Comparison of ENCODE assay signal across 9 cellular contexts in the genomic region with DNA sequence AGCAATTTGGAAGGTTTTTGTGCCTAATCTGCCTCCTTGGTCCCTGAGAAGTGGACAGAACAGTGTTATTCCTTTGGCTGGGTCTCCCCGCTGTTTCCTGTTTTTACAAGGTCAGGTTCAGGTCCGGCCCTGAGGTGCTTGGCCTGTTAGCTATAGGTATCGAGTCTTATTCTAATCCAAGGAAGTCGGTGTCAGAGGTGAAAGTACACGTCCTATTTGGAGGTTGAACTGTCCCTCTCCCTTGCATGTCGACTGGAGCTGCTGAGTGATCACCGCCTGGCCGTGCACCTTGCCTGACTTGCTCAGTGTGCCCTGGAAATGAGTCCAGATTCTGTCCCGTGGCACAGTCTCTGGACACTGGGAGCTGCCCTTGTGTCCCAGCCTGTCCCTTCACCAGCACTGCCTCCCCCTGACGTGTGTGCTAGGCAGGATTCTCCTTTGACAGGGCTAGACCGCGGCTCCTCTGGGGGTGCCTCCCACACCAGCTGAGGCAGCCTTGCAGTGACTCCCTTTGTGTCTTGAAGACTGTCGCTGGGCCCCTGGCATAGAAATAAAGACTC.
A peak's percentile ranks its signal among the peaks of the same experiment; 100 is the strongest.
DNase-seq lines count a peak whose midpoint lies in the region; ATAC-seq and TF ChIP-seq lines count a peak whose summit lies in the region.
"Had no signal": no experiment of that assay in that cellular context is flagged by ENCODE, and none has a peak within 500 bp of the region (broad histone marks: within the 10 kb centered on the region; RNA-seq: fewer than 3 reads in every experiment).

No MANE protein-coding gene starts in this region.

- peak; percentile 46 for DNase-seq in GM23338 (ENCODE audit: low spot score)
- no peak for DNase-seq in WTC11 (ENCODE audit: low spot score)
- peak; percentile 79 for DNase-seq in right atrium auricular region (ENCODE audit: low spot score)
- DNase-seq in retina = peak; percentile 72
- no peak for DNase-seq in NCI-H748 treated with DMSO at 0.1 percent for 48 hours (lab: John Stamatoyannopoulos, UW)

- TF ChIP-seq CTCF in GM23338 (conservative IDR thresholded peaks at IDR 0.05; ENCODE audit: low read depth in 2 of 2) = no peak
- no peak for TF ChIP-seq CTCF in WTC11 (IDR thresholded peaks at IDR 0.05)
- no peak for TF ChIP-seq CTCF in right atrium auricular region (IDR thresholded peaks at IDR 0.05)

- H4K20me1 ChIP-seq in GM23338 (replicated peaks; ENCODE audit: insufficient read depth) = peaks cover 47% of the 10 kb centered on the region; the same call in 1 of the 2 replicates

- peak overlapping the region; percentile 6; the same call in 1 of the 2 replicates for H3K27ac Mint-ChIP-seq in GM23338
- peak overlapping the region; percentile 95 for H3K27ac Mint-ChIP-seq in WTC11

- H3K4me3 ChIP-seq in GM23338 (no peak overlapping the region), right atrium auricular region (no peak overlapping the region)
- H3K4me3 ChIP-seq: GM12878 had no signal

- no peaks in the 10 kb centered on the region for H3K27me3 Mint-ChIP-seq in GM23338 (ENCODE audit: insufficient read depth, low read depth, poor library complexity)
- no peaks in the 10 kb centered on the region for H3K27me3 Mint-ChIP-seq in WTC11 (ENCODE audit: low read depth)

- no peaks in the 10 kb centered on the region for H3K9me2 ChIP-seq in GM23338 (ENCODE audit: insufficient read depth)

- H3F3A ChIP-seq in GM23338 (replicated peaks; ENCODE audit: low read depth) = peaks cover 7% of the 10 kb centered on the region; the same call in 1 of the 2 replicates

- H3K4me3 Mint-ChIP-seq in GM23338 (no peak overlapping the region; the same call in 2 of the 3 replicates), WTC11 (no peak overlapping the region)

- POLR2A ChIA-PET in WTC11 (lab: Charles Lee) = no interaction called here

- H3K4me1 Mint-ChIP-seq in GM23338 = peaks cover 64% of the 10 kb centered on the region
- H3K4me1 Mint-ChIP-seq in WTC11 = peaks cover 71% of the 10 kb centered on the region

- peaks cover 58% of the 10 kb centered on the region for H3K4me1 ChIP-seq in GM23338 (ENCODE audit: insufficient read depth)
- H3K4me1 ChIP-seq in right atrium auricular region = peaks cover 0 to 75% of the 10 kb centered on the region in 2 donors

- no peaks in the 10 kb centered on the region for H3K27me3 ChIP-seq in GM23338 (ENCODE audit: insufficient read depth)
- no peaks in the 10 kb centered on the region for H3K27me3 ChIP-seq in right atrium auricular region

- H3K36me3 ChIP-seq in GM23338 (ENCODE audit: insufficient read depth) (0 out of 2 replicates have a peak, but pooled peaks cover 3% of the 10 kb centered on the region), right atrium auricular region (peaks cover 10% of the 10 kb centered on the region)

- H3K9me3 Mint-ChIP-seq in GM23338 (no peaks in the 10 kb centered on the region), WTC11 (no peaks in the 10 kb centered on the region)

- ATAC-seq in GM23338 = peak; percentile 67
- ATAC-seq in WTC11 = peak; percentile 32; the same call in 1 of the 2 replicates
- ATAC-seq in HG02642 (IDR thresholded peaks at IDR 0.05; ENCODE audit: poor library complexity, unreplicated experiment) = no peak
- no peak for ATAC-seq in GM19452 (IDR thresholded peaks at IDR 0.05; ENCODE audit: unreplicated experiment)
- no peak for ATAC-seq in GM21825 (IDR thresholded peaks at IDR 0.05; ENCODE audit: unreplicated experiment)
- ATAC-seq: GM12878 had no signal

- peak overlapping the region; percentile 78 for H3K27ac ChIP-seq in GM23338 (ENCODE audit: low read depth)
- peak overlapping the region; percentile 85 for H3K27ac ChIP-seq in right atrium auricular region

- CTCF ChIA-PET in WTC11 (lab: Charles Lee) = interaction anchor here (0.9 to 4.4 kb wide), 9 partner anchors 9 to 220 kb away, joined by 3 to 14 read pairs (median 5); no protein-coding TSS in a partner anchor

- H3K9me3 ChIP-seq in right atrium auricular region = no peaks in the 10 kb centered on the region

- peaks cover 84% of the 10 kb centered on the region for H3K79me2 ChIP-seq in GM23338 (replicated peaks; ENCODE audit: insufficient read depth)

- no peak overlapping the region for H2AFZ ChIP-seq in GM23338

- H3K4me2 ChIP-seq in GM23338 = peak overlapping the region; percentile 15; the same call in 1 of the 2 replicates

- H3K36me3 Mint-ChIP-seq in GM23338 (ENCODE audit: low read depth) (peaks cover 4% of the 10 kb centered on the region; the same call in 2 of the 3 replicates), WTC11 (peaks cover 13% of the 10 kb centered on the region)

TF ChIP-seq in GM23338, 12 proteins besides CTCF, POLR2A, EP300 and RAD21 (continues in another document):
- TF ChIP-seq EZH2phosphoT487 (IDR thresholded peaks at IDR 0.05; ENCODE audit: unreplicated experiment) = no peak
- TF ChIP-seq POLR2AphosphoS5 (IDR thresholded peaks at IDR 0.05; ENCODE audit: low read depth) = no peak
- TF ChIP-seq EZH2 (IDR thresholded peaks at IDR 0.05; ENCODE audit: low read depth, unreplicated experiment) = no peak
- no peak for TF ChIP-seq CREB1 (CRISPR knock-in tag; IDR thresholded peaks at IDR 0.05; ENCODE audit: low read depth)

TF ChIP-seq in WTC11, 78 proteins besides CTCF, POLR2A, EP300 and RAD21 (continues in another document):
- TF ChIP-seq TEAD4 (CRISPR knock-in tag; IDR thresholded peaks at IDR 0.05) (no peak), NR2C2 (CRISPR knock-in tag; IDR thresholded peaks at IDR 0.05) (no peak), ZNF138 (CRISPR knock-in tag; conservative IDR thresholded peaks at IDR 0.05) (no peak), GABPB1 (CRISPR knock-in tag; IDR thresholded peaks at IDR 0.05) (no peak), TP53 (CRISPR knock-in tag; IDR thresholded peaks at IDR 0.05) (no peak)
- TF ChIP-seq, protein P1, sequence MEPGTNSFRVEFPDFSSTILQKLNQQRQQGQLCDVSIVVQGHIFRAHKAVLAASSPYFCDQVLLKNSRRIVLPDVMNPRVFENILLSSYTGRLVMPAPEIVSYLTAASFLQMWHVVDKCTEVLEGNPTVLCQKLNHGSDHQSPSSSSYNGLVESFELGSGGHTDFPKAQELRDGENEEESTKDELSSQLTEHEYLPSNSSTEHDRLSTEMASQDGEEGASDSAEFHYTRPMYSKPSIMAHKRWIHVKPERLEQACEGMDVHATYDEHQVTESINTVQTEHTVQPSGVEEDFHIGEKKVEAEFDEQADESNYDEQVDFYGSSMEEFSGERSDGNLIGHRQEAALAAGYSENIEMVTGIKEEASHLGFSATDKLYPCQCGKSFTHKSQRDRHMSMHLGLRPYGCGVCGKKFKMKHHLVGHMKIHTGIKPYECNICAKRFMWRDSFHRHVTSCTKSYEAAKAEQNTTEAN (CRISPR knock-in tag; IDR thresholded peaks at IDR 0.05) = no peak
- TF ChIP-seq, protein P2, sequence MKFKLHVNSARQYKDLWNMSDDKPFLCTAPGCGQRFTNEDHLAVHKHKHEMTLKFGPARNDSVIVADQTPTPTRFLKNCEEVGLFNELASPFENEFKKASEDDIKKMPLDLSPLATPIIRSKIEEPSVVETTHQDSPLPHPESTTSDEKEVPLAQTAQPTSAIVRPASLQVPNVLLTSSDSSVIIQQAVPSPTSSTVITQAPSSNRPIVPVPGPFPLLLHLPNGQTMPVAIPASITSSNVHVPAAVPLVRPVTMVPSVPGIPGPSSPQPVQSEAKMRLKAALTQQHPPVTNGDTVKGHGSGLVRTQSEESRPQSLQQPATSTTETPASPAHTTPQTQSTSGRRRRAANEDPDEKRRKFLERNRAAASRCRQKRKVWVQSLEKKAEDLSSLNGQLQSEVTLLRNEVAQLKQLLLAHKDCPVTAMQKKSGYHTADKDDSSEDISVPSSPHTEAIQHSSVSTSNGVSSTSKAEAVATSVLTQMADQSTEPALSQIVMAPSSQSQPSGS (CRISPR knock-in tag; IDR thresholded peaks at IDR 0.05; ENCODE audit: borderline replicate concordance, low read depth) = no peak
- TF ChIP-seq, protein P3, sequence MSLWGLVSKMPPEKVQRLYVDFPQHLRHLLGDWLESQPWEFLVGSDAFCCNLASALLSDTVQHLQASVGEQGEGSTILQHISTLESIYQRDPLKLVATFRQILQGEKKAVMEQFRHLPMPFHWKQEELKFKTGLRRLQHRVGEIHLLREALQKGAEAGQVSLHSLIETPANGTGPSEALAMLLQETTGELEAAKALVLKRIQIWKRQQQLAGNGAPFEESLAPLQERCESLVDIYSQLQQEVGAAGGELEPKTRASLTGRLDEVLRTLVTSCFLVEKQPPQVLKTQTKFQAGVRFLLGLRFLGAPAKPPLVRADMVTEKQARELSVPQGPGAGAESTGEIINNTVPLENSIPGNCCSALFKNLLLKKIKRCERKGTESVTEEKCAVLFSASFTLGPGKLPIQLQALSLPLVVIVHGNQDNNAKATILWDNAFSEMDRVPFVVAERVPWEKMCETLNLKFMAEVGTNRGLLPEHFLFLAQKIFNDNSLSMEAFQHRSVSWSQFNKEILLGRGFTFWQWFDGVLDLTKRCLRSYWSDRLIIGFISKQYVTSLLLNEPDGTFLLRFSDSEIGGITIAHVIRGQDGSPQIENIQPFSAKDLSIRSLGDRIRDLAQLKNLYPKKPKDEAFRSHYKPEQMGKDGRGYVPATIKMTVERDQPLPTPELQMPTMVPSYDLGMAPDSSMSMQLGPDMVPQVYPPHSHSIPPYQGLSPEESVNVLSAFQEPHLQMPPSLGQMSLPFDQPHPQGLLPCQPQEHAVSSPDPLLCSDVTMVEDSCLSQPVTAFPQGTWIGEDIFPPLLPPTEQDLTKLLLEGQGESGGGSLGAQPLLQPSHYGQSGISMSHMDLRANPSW (CRISPR knock-in tag; conservative IDR thresholded peaks at IDR 0.05; ENCODE audit: low read depth) = no peak
- TF ChIP-seq, protein P4, sequence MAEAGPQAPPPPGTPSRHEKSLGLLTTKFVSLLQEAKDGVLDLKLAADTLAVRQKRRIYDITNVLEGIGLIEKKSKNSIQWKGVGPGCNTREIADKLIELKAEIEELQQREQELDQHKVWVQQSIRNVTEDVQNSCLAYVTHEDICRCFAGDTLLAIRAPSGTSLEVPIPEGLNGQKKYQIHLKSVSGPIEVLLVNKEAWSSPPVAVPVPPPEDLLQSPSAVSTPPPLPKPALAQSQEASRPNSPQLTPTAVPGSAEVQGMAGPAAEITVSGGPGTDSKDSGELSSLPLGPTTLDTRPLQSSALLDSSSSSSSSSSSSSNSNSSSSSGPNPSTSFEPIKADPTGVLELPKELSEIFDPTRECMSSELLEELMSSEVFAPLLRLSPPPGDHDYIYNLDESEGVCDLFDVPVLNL (CRISPR knock-in tag; IDR thresholded peaks at IDR 0.05; ENCODE audit: borderline replicate concordance, low read depth) = no peak
- TF ChIP-seq, protein P5, sequence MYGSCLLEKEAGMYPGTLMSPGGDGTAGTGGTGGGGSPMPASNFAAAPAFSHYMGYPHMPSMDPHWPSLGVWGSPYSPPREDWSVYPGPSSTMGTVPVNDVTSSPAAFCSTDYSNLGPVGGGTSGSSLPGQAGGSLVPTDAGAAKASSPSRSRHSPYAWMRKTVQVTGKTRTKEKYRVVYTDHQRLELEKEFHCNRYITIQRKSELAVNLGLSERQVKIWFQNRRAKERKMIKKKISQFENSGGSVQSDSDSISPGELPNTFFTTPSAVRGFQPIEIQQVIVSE (CRISPR knock-in tag; IDR thresholded peaks at IDR 0.05; ENCODE audit: borderline replicate concordance) = no peak

Comparison
In these comparisons a context has a peak if more than half of its experiments do, and no peak if none do; other contexts are left out.
1. ATAC-seq: peak in GM23338 (single experiment) and WTC11 (single experiment); none in HG02642 (single experiment), GM19452 (single experiment) and GM21825 (single experiment).
2. DNase-seq: peak in GM23338 (single experiment), right atrium auricular region (single experiment) and retina (single experiment); none in WTC11 (single experiment) and NCI-H748 treated with DMSO at 0.1 percent for 48 hours (single experiment).